ENCODE assay signal across 16 cellular contexts in genomic region chr6:39893286-39893685, GRCh38. TPM values are rescaled to one million over a fixed set of nuclear protein-coding genes. Genes with fewer than 3 reads are reported as not detected.
"Had no signal": no experiment of that assay in that cellular context is flagged by ENCODE, and none has a peak within 500 bp of the region (broad histone marks: within the 10 kb centered on the region; RNA-seq: fewer than 3 reads in every experiment).

No MANE protein-coding gene starts in this region.

- H3K27me3 ChIP-seq: breast epithelium had no signal

- H3K9me3 ChIP-seq: breast epithelium had no signal

- H3K27ac ChIP-seq: SK-N-MC, VCaP had no signal

- DNase-seq: activated CD4-positive, alpha-beta T cell treated with anti-CD3 and anti-CD28 coated beads, Interleukin-2, amount 10 ng/mL, durations not matched to agents 7 days and 5 days; activated CD4-positive, CD25-positive, alpha-beta regulatory T cell; activated CD8-positive, alpha-beta memory T cell treated with anti-CD3 and anti-CD28 coated beads for 24 hours; activated T-cell treated with anti-CD3 and anti-CD28 coated beads for 4 hours; aorta; Karpas-422; NCI-H1105; NCI-H2171; NCI-H2227 treated with DMSO at 0.1 percent for 48 hours; T-cell; T-helper 2 cell had no signal

- H3K36me3 ChIP-seq: breast epithelium had no signal

- ATAC-seq: T-cell had no signal

- H3K4me3 ChIP-seq: breast epithelium, K562, SK-N-MC had no signal

- H3K4me1 ChIP-seq: breast epithelium had no signal

RNA-seq across cellular contexts. Expression of gene MOCS1, which starts 41.0 kb away (rescaled TPM):
- total RNA-seq: OCI-LY7 had no signal
